ENCODE assay signal across 8 cellular contexts in genomic region chr14:76955575-76956252, GRCh38.
A peak's percentile ranks its signal among the peaks of the same experiment; 100 is the strongest.
DNase-seq lines count a peak whose midpoint lies in the region; ATAC-seq, FAIRE-seq and TF ChIP-seq lines count a peak whose summit lies in the region.

No MANE protein-coding gene starts in this region.

- no peaks in the 10 kb centered on the region for H3K79me2 ChIP-seq in OCI-LY3 (ENCODE audit: low read length)

- no peaks in the 10 kb centered on the region for H3K9me3 ChIP-seq in OCI-LY3 (ENCODE audit: insufficient read depth, low read length)
- no peaks in the 10 kb centered on the region for H3K9me3 ChIP-seq in cardiac muscle cell (ENCODE audit: low read depth)

- no peak overlapping the region for H2AFZ ChIP-seq in OCI-LY3 (ENCODE audit: low read depth, low read length)

- H3K4me3 ChIP-seq in OCI-LY3 (ENCODE audit: low read length) (peak overlapping the region; percentile 75), cardiac muscle cell (no peak overlapping the region)

- H3K36me3 ChIP-seq in OCI-LY3 (replicated peaks; ENCODE audit: low read depth, low read length) (no peaks in the 10 kb centered on the region), cardiac muscle cell (no peaks in the 10 kb centered on the region)

- FAIRE-seq in GM12891 (lab: Jason Lieb, UNC), result peak; percentile 85

- H3K27me3 ChIP-seq in OCI-LY3 (ENCODE audit: low read depth, low read length) (peaks cover 8% of the 10 kb centered on the region), cardiac muscle cell (no peaks in the 10 kb centered on the region)

- DNase-seq in GM12891 (ENCODE audit: insufficient read length, low spot score) (no peak), cardiac muscle cell (ENCODE audit: low read depth in 1 of 2, low spot score in 1 of 2) (peak in 1 of 2 donors; percentile 33), sciatic nerve (ENCODE audit: low spot score) (no peak), amniotic stem cell (lab: John Stamatoyannopoulos, UW) (no peak), globus pallidus (ENCODE audit: low spot score) (no peak)
- peak; percentile 36 for DNase-seq in activated T-helper 9 cell treated with anti-CD3 and anti-CD28 coated beads, Interleukin-2, amount 50 U/mL, for 16 hours (ENCODE audit: low read depth)

- H3K9ac ChIP-seq in OCI-LY3 (ENCODE audit: low read length), result peak overlapping the region; percentile 82

- ATAC-seq in HG02678 (IDR thresholded peaks at IDR 0.05; ENCODE audit: unreplicated experiment) (peak; percentile 22), sciatic nerve (peak; percentile 7)

- no peak; the same call in none of the 2 replicates for TF ChIP-seq POLR2A in GM12891 (IDR thresholded peaks at IDR 0.05; ENCODE audit: low read depth, low read length)

- peaks cover 64% of the 10 kb centered on the region for H3K4me1 ChIP-seq in OCI-LY3 (ENCODE audit: low read length)
- H3K4me1 ChIP-seq in cardiac muscle cell (ENCODE audit: low read depth), result peaks cover 42% of the 10 kb centered on the region

- peak; percentile 24; the same call in 1 of the 2 replicates for TF ChIP-seq CTCF in OCI-LY3 (IDR thresholded peaks at IDR 0.05; ENCODE audit: low read depth, low read length)
- TF ChIP-seq CTCF in cardiac muscle cell (IDR thresholded peaks at IDR 0.05; ENCODE audit: low read depth, low read length), result no peak

- H3K27ac ChIP-seq in OCI-LY3 (ENCODE audit: low read length) (peak overlapping the region; percentile 94), cardiac muscle cell (peak overlapping the region; percentile 92)

- peak overlapping the region; percentile 87 for H3K4me2 ChIP-seq in OCI-LY3 (ENCODE audit: low read length)

- H4K20me1 ChIP-seq in OCI-LY3 (ENCODE audit: insufficient read depth, low read length), result no peaks in the 10 kb centered on the region

- intact Hi-C loops in sciatic nerve (cut with DNase I), result no loop called here

TF ChIP-seq in GM12891, 5 proteins besides CTCF, POLR2A, EP300 and RAD21:
- 0 out of 2 replicates have a peak, but pooled peaks have one; percentile 20 for TF ChIP-seq SPI1 (IDR thresholded peaks at IDR 0.05; ENCODE audit: low read depth, low read length)
- TF ChIP-seq PAX5 (IDR thresholded peaks at IDR 0.05; ENCODE audit: insufficient read depth, low read length, severe bottlenecking), result no peak
- peak; percentile 77 for TF ChIP-seq POU2F2 (IDR thresholded peaks at IDR 0.05; ENCODE audit: low read depth, low read length)
